Comparison of ENCODE assay signal across 20 cellular contexts in genomic region chr10:86827639-86828038, GRCh38.
A peak's percentile ranks its signal among the peaks of the same experiment; 100 is the strongest.
DNase-seq lines count a peak whose midpoint lies in the region; FAIRE-seq and TF ChIP-seq lines count a peak whose summit lies in the region.
"Had no signal": no experiment of that assay in that cellular context is flagged by ENCODE, and none has a peak within 500 bp of the region (broad histone marks: within the 10 kb centered on the region; RNA-seq: fewer than 3 reads in every experiment).

No MANE protein-coding gene starts in this region.

- H3K27me3 ChIP-seq in HUES48 (ENCODE audit: control insufficient read depth, insufficient read depth, low read length) (no peaks in the 10 kb centered on the region), bronchial epithelial cell (ENCODE audit: control insufficient read depth, insufficient read depth, low read length) (no peaks in the 10 kb centered on the region), mesendoderm (ENCODE audit: insufficient read depth, low read length, poor library complexity) (no peaks in the 10 kb centered on the region), dorsolateral prefrontal cortex (no peaks in the 10 kb centered on the region), osteoblast (ENCODE audit: insufficient read depth, low read length) (no peaks in the 10 kb centered on the region)

- H3K27ac ChIP-seq in HUES48 (ENCODE audit: low read depth, low read length) (peak overlapping the region; percentile 53), mesendoderm (ENCODE audit: low read depth, low read length) (no peak overlapping the region), dorsolateral prefrontal cortex (no peak overlapping the region), osteoblast (ENCODE audit: low read depth, low read length) (no peak overlapping the region)
- H3K27ac ChIP-seq: C4-2B had no signal

- intact Hi-C loops in dorsolateral prefrontal cortex (cut with DNase I), result no loop called here

- H4K8ac ChIP-seq in mesendoderm (ENCODE audit: low read depth, low read length), result no peak overlapping the region

- H3K9me3 ChIP-seq in HUES48 (ENCODE audit: control insufficient read depth, insufficient read depth, low read length) (no peaks in the 10 kb centered on the region), osteoblast (ENCODE audit: low read depth, low read length) (no peaks in the 10 kb centered on the region)

- in situ Hi-C loops in Caki2 (cut with HindIII; ENCODE audit: low pct_unique_long_range_greater_than_20kb, low sequenced_read_pairs), result no loop called here

- DNase-seq in Caki2 (ENCODE audit: low read depth) (peak; percentile 12), bronchial epithelial cell (ENCODE audit: low read depth) (peak; percentile 76), mesendoderm (peak; percentile 81), NCI-H1436 treated with DMSO at 0.1 percent for 48 hours (lab: John Stamatoyannopoulos, UW) (no peak), dorsolateral prefrontal cortex (no peak), osteoblast (ENCODE audit: insufficient read length, low spot score, missing footprints) (no peak)
- DNase-seq in activated CD8-positive, alpha-beta memory T cell treated with anti-CD3 and anti-CD28 coated beads, Interleukin-2, amount 50 U/mL, for 48 hours, result no peak
- DNase-seq: ACHN, DND-41, HCEC 1CT, IMR-90, MM.1S, NCI-H1092 treated with DMSO at 0.1 percent for 48 hours, NCI-H1694, NCI-H2081 treated with DMSO at 0.1 percent for 48 hours, NCI-H748 treated with DMSO at 0.1 percent for 48 hours, SIG-M5, T-helper 1 cell had no signal

- no peak overlapping the region for H3K23ac ChIP-seq in mesendoderm (ENCODE audit: low read length)

- H3K18ac ChIP-seq in mesendoderm (ENCODE audit: low read length), result peak overlapping the region; percentile 41

- H4K20me1 ChIP-seq in osteoblast (ENCODE audit: insufficient read depth, low read length), result peaks cover 40% of the 10 kb centered on the region

- peaks cover 55% of the 10 kb centered on the region for H3K4me1 ChIP-seq in HUES48 (ENCODE audit: control insufficient read depth, insufficient read depth, low read length)
- H3K4me1 ChIP-seq in mesendoderm (ENCODE audit: control insufficient read depth, low read depth, low read length), result peaks cover 15% of the 10 kb centered on the region
- H3K4me1 ChIP-seq in osteoblast (ENCODE audit: insufficient read depth, low read length), result no peaks in the 10 kb centered on the region

- H3K79me1 ChIP-seq in mesendoderm (ENCODE audit: low read length), result peaks cover 9% of the 10 kb centered on the region

- H3K4me2 ChIP-seq in mesendoderm (ENCODE audit: low read length), result no peak overlapping the region
- no peak overlapping the region for H3K4me2 ChIP-seq in osteoblast (ENCODE audit: insufficient read depth, low read length)

- H4K5ac ChIP-seq in mesendoderm (ENCODE audit: low read length), result no peak overlapping the region

- WGBS in mesendoderm (ENCODE audit: extremely low coverage, insufficient coverage, low lambda C conversion rate), result no CpG with 5 or more reads among the region's 7 CpGs

- H2BK15ac ChIP-seq in mesendoderm (replicated peaks; ENCODE audit: low read depth), result no peak overlapping the region

- H3K4me3 ChIP-seq in HUES48 (ENCODE audit: low read depth, low read length) (no peak overlapping the region), bronchial epithelial cell (ENCODE audit: low read depth, low read length) (no peak overlapping the region), mesendoderm (ENCODE audit: low read length) (no peak overlapping the region), dorsolateral prefrontal cortex (no peak overlapping the region), osteoblast (ENCODE audit: insufficient read depth, low read length) (no peak overlapping the region)

- no peak for FAIRE-seq in bronchial epithelial cell (lab: Jason Lieb, UNC)

- H2BK120ac ChIP-seq in mesendoderm (ENCODE audit: low read depth, low read length), result no peak overlapping the region

- H2AK5ac ChIP-seq in mesendoderm (ENCODE audit: low read length), result no peak overlapping the region

- H3K79me2 ChIP-seq in mesendoderm (ENCODE audit: control insufficient read depth, insufficient read depth, low read length) (peaks cover 75% of the 10 kb centered on the region), osteoblast (ENCODE audit: insufficient read depth, low read length) (peaks cover 78% of the 10 kb centered on the region)

- TF ChIP-seq CTCF in bronchial epithelial cell (IDR thresholded peaks at IDR 0.05; ENCODE audit: insufficient read depth, low read length, severe bottlenecking) (no peak), dorsolateral prefrontal cortex (IDR thresholded peaks at IDR 0.05 in 54 of 56, conservative IDR thresholded peaks at IDR 0.05 in 2 of 56; ENCODE audit: low read depth in 1 of 56, partially characterized antibody in 56 of 56) (no peak), osteoblast (IDR thresholded peaks at IDR 0.05; ENCODE audit: extremely low read depth, low read depth, low read length) (no peak)

- H3K9ac ChIP-seq in HUES48 (ENCODE audit: low read depth, low read length), result no peak overlapping the region
- H3K9ac ChIP-seq in mesendoderm (ENCODE audit: low read length), result no peak overlapping the region

- no peak overlapping the region for H2AFZ ChIP-seq in osteoblast (ENCODE audit: low read length)

- H3K4ac ChIP-seq in mesendoderm (ENCODE audit: low read depth, low read length), result no peak overlapping the region

- no peak overlapping the region for H3K56ac ChIP-seq in mesendoderm (ENCODE audit: low read length)

- H3K36me3 ChIP-seq in HUES48 (ENCODE audit: control insufficient read depth, insufficient read depth, low read length) (no peaks in the 10 kb centered on the region), bronchial epithelial cell (ENCODE audit: control insufficient read depth, insufficient read depth, low read length) (no peaks in the 10 kb centered on the region), mesendoderm (ENCODE audit: control insufficient read depth, insufficient read depth, low read length) (no peaks in the 10 kb centered on the region), osteoblast (ENCODE audit: insufficient read depth, low read length) (no peaks in the 10 kb centered on the region)

- H2BK5ac ChIP-seq in mesendoderm (ENCODE audit: low read length), result no peak overlapping the region

Comparison
In these comparisons a context has a peak if more than half of its experiments do, and no peak if none do; other contexts are left out.
1. DNase-seq: peak in Caki2 (single experiment), bronchial epithelial cell (single experiment) and mesendoderm (single experiment); none in NCI-H1436 treated with DMSO at 0.1 percent for 48 hours (single experiment), dorsolateral prefrontal cortex (0 of 10), osteoblast (single experiment) and activated CD8-positive, alpha-beta memory T cell treated with anti-CD3 and anti-CD28 coated beads, Interleukin-2, amount 50 U/mL, for 48 hours (single experiment).